1 cellular context compared by ENCODE assay signal in genomic region chr7:23585304-23585703, GRCh38. TPM values are rescaled to one million over a fixed set of nuclear protein-coding genes. Genes with fewer than 3 reads are reported as not detected.
"Had no signal": no experiment of that assay in that cellular context is flagged by ENCODE, and none has a peak within 500 bp of the region (broad histone marks: within the 10 kb centered on the region; RNA-seq: fewer than 3 reads in every experiment).

No MANE protein-coding gene starts in this region.

RNA-seq across cellular contexts. Expression of gene TRA2A, which starts 53.5 kb away (rescaled TPM):
- total RNA-seq: SK-MEL-5 had no signal
